ENCODE assay signal across 21 cellular contexts in genomic region chr18:24414349-24415003, GRCh38. TPM values are rescaled to one million over a fixed set of nuclear protein-coding genes. Genes with fewer than 3 reads are reported as not detected.
DNase-seq lines count a peak whose midpoint lies in the region; ATAC-seq and TF ChIP-seq lines count a peak whose summit lies in the region.
"Had no signal": no experiment of that assay in that cellular context is flagged by ENCODE, and none has a peak within 500 bp of the region (broad histone marks: within the 10 kb centered on the region; RNA-seq: fewer than 3 reads in every experiment).

No MANE protein-coding gene starts in this region.

- no peaks in the 10 kb centered on the region for H3K4me1 ChIP-seq in stomach

- CTCF ChIA-PET in activated naive CD4-positive, alpha-beta T cell treated with anti-CD3 and anti-CD28 coated beads for 36 hours (lab: Charles Lee) = interaction anchor here (0.8 to 1.2 kb wide), 2 partner anchors 14 to 45 kb away, joined by 3 to 4 read pairs; no protein-coding TSS in a partner anchor

- no peaks in the 10 kb centered on the region for H3K9me3 ChIP-seq in stomach

- no peak overlapping the region for H3K27ac Mint-ChIP-seq in activated naive CD4-positive, alpha-beta T cell treated with anti-CD3 and anti-CD28 coated beads for 36 hours
- peak overlapping the region; percentile 37 for H3K27ac Mint-ChIP-seq in T-helper 2 cell treated with Interferon-gamma antibody and Interleukin-4, amounts not matched to agents 5 μg/mL and 100 μg/mL, for 36 hours
- H3K27ac Mint-ChIP-seq: activated naive CD4-positive, alpha-beta T cell treated with anti-CD3 and anti-CD28 coated beads, Interleukin-2, amount 50 U/mL, for 24 hours; T-helper 17 cell had no signal

- no peak for TF ChIP-seq CTCF in stomach (IDR thresholded peaks at IDR 0.05)

- no peak overlapping the region for H3K27ac ChIP-seq in stomach
- H3K27ac ChIP-seq: brain microvascular endothelial cell, skin epidermis had no signal

- TF ChIP-seq EP300 in stomach (IDR thresholded peaks at IDR 0.05) = no peak

- H3K36me3 Mint-ChIP-seq in activated naive CD4-positive, alpha-beta T cell treated with anti-CD3 and anti-CD28 coated beads for 36 hours (ENCODE audit: low read depth) = no peaks in the 10 kb centered on the region
- peaks cover 5% of the 10 kb centered on the region for H3K36me3 Mint-ChIP-seq in T-helper 2 cell treated with Interferon-gamma antibody and Interleukin-4, amounts not matched to agents 5 μg/mL and 100 μg/mL, for 36 hours (ENCODE audit: low read depth)

- peaks cover 2% of the 10 kb centered on the region for H3K9me3 Mint-ChIP-seq in activated naive CD4-positive, alpha-beta T cell treated with anti-CD3 and anti-CD28 coated beads for 36 hours
- peaks cover 12% of the 10 kb centered on the region for H3K9me3 Mint-ChIP-seq in T-helper 2 cell treated with Interferon-gamma antibody and Interleukin-4, amounts not matched to agents 5 μg/mL and 100 μg/mL, for 36 hours

- H3K4me3 Mint-ChIP-seq in activated naive CD4-positive, alpha-beta T cell treated with anti-CD3 and anti-CD28 coated beads for 36 hours = no peak overlapping the region
- no peak overlapping the region for H3K4me3 Mint-ChIP-seq in T-helper 2 cell treated with Interferon-gamma antibody and Interleukin-4, amounts not matched to agents 5 μg/mL and 100 μg/mL, for 36 hours
- H3K4me3 Mint-ChIP-seq: activated naive CD4-positive, alpha-beta T cell treated with anti-CD3 and anti-CD28 coated beads, Interleukin-2, amount 50 U/mL, for 24 hours; T-helper 17 cell had no signal

- 62 to 71% (median 67%) methylated on average over 3 of the region's 3 CpGs for WGBS in stomach, 5 donors

- no peak overlapping the region for H3K4me3 ChIP-seq in stomach
- H3K4me3 ChIP-seq: lung, skin epidermis had no signal

- peaks cover 7% of the 10 kb centered on the region for H3K4me1 Mint-ChIP-seq in activated naive CD4-positive, alpha-beta T cell treated with anti-CD3 and anti-CD28 coated beads for 36 hours (ENCODE audit: low read depth)
- H3K4me1 Mint-ChIP-seq in T-helper 2 cell treated with Interferon-gamma antibody and Interleukin-4, amounts not matched to agents 5 μg/mL and 100 μg/mL, for 36 hours (ENCODE audit: low read depth) = peaks cover 30% of the 10 kb centered on the region
- H3K4me1 Mint-ChIP-seq: activated naive CD4-positive, alpha-beta T cell treated with anti-CD3 and anti-CD28 coated beads, Interleukin-2, amount 50 U/mL, for 24 hours; T-helper 17 cell had no signal

- H3K27me3 Mint-ChIP-seq in activated naive CD4-positive, alpha-beta T cell treated with anti-CD3 and anti-CD28 coated beads for 36 hours (ENCODE audit: low read depth) = peaks cover 24% of the 10 kb centered on the region
- H3K27me3 Mint-ChIP-seq in T-helper 2 cell treated with Interferon-gamma antibody and Interleukin-4, amounts not matched to agents 5 μg/mL and 100 μg/mL, for 36 hours (ENCODE audit: low read depth) = peaks cover 46% of the 10 kb centered on the region

- peak; percentile 8 for DNase-seq in activated naive CD4-positive, alpha-beta T cell treated with anti-CD3 and anti-CD28 coated beads for 36 hours
- no peak for DNase-seq in activated naive CD4-positive, alpha-beta T cell treated with anti-CD3 and anti-CD28 coated beads, Interleukin-2, amount 50 U/mL, for 16 hours
- DNase-seq in T-helper 2 cell treated with Interferon-gamma antibody and Interleukin-4, amounts not matched to agents 5 μg/mL and 100 μg/mL, for 36 hours (ENCODE audit: low spot score) = peak; percentile 74
- peak; percentile 38 for DNase-seq in stimulated activated CD8-positive, alpha-beta memory T cell treated with anti-CD3 and anti-CD28 coated beads, Interleukin-4, amount 100 ng/mL, for 48 hours
- DNase-seq in nucleus accumbens (lab: John Stamatoyannopoulos, UW) (no peak), stomach (no peak), SW480 (ENCODE audit: low spot score) (no peak)
- DNase-seq: brain microvascular endothelial cell, erythroblast, NCI-H1930, NCI-H510A treated with DMSO at 0.1 percent for 48 hours, posterior cingulate gyrus, SHP77 treated with DMSO at 0.1 percent for 48 hours, T-helper 17 cell had no signal

- intact Hi-C loops in activated naive CD4-positive, alpha-beta T cell treated with anti-CD3 and anti-CD28 coated beads for 36 hours (cut with micrococcal nuclease) = no loop called here
- intact Hi-C loops in stomach (cut with DNase I; ENCODE audit: low total_unique reads) = no loop called here

- TF ChIP-seq POLR2A in stomach (IDR thresholded peaks at IDR 0.05) = no peak

- peak; percentile 53 for ATAC-seq in GM21576 (IDR thresholded peaks at IDR 0.05; ENCODE audit: unreplicated experiment)
- ATAC-seq: HCT116, T-helper 17 cell had no signal

- H3K27me3 ChIP-seq in stomach = peaks cover 0 to 36% (median 6%) of the 10 kb centered on the region in 3 donors
- H3K27me3 ChIP-seq: brain microvascular endothelial cell had no signal

- no peaks in the 10 kb centered on the region for H3K36me3 ChIP-seq in stomach
- H3K36me3 ChIP-seq: brain microvascular endothelial cell had no signal

RNA-seq across cellular contexts. Expression of gene IMPACT, which starts 12.0 kb away (rescaled TPM):
- total RNA-seq in activated naive CD4-positive, alpha-beta T cell treated with anti-CD3 and anti-CD28 coated beads for 36 hours = 10 to 100 TPM; 19.4 to 19.9 TPM
- 10 to 100 TPM in 3 of 5 donors, 1 to 10 TPM in 2; 4.6 to 33.0 (median 10.9) TPM for total RNA-seq in stomach
- polyA plus RNA-seq in stomach = 10 to 100 TPM; 10.7 to 18.9 (median 15.2) TPM

RNA-seq across cellular contexts. Expression of gene OSBPL1A, which starts 16.9 kb away (rescaled TPM):
- total RNA-seq in activated naive CD4-positive, alpha-beta T cell treated with anti-CD3 and anti-CD28 coated beads for 36 hours = 1 to 10 TPM; 2.4 to 2.7 TPM
- total RNA-seq in stomach = 100 to 1,000 TPM in 2 of 5 donors, 10 to 100 TPM in 3; 32.2 to 129 (median 45.8) TPM
- 10 to 100 TPM; 13.6 to 29.9 (median 14.7) TPM for polyA plus RNA-seq in stomach

RNA-seq across cellular contexts. Expression of gene HRH4, which starts 46.0 kb away (rescaled TPM):
- total RNA-seq in activated naive CD4-positive, alpha-beta T cell treated with anti-CD3 and anti-CD28 coated beads for 36 hours = not detected
- under 1 TPM in 1 of 5 donors, not detected in 4; 0.37 TPM for total RNA-seq in stomach
- polyA plus RNA-seq in stomach = under 1 TPM in 1 of 3 donors, not detected in 2; 0.03 TPM
- total RNA-seq: Daoy, dermis microvascular lymphatic vessel endothelial cell had no signal

Comparison
In these comparisons a context has a peak if more than half of its experiments do, and no peak if none do; other contexts are left out.
1. DNase-seq: peak in activated naive CD4-positive, alpha-beta T cell treated with anti-CD3 and anti-CD28 coated beads for 36 hours (single experiment), T-helper 2 cell treated with Interferon-gamma antibody and Interleukin-4, amounts not matched to agents 5 μg/mL and 100 μg/mL, for 36 hours (single experiment) and stimulated activated CD8-positive, alpha-beta memory T cell treated with anti-CD3 and anti-CD28 coated beads, Interleukin-4, amount 100 ng/mL, for 48 hours (single experiment); none in activated naive CD4-positive, alpha-beta T cell treated with anti-CD3 and anti-CD28 coated beads, Interleukin-2, amount 50 U/mL, for 16 hours (single experiment), nucleus accumbens (0 of 56), stomach (single experiment) and SW480 (single experiment).
2. RNA of gene OSBPL1A, which starts 16.9 kb away (total RNA-seq): 32.2 to 129 TPM in stomach; 2.4 to 2.7 TPM in activated naive CD4-positive, alpha-beta T cell treated with anti-CD3 and anti-CD28 coated beads for 36 hours; every median in the first group is over 4 times any median in the second.